13 cellular contexts compared by ENCODE assay signal in genomic region chr2:210461401-210461800, GRCh38. TPM values are rescaled to one million over a fixed set of nuclear protein-coding genes. Genes with fewer than 3 reads are reported as not detected.
A peak's percentile ranks its signal among the peaks of the same experiment; 100 is the strongest.
DNase-seq lines count a peak whose midpoint lies in the region; ATAC-seq and TF ChIP-seq lines count a peak whose summit lies in the region.
"Had no signal": no experiment of that assay in that cellular context is flagged by ENCODE, and none has a peak within 500 bp of the region (broad histone marks: within the 10 kb centered on the region; RNA-seq: fewer than 3 reads in every experiment).

No MANE protein-coding gene starts in this region.

- H3K36me3 ChIP-seq in tibial nerve (peaks cover 0 to 61% (median 0%) of the 10 kb centered on the region in 3 donors), PC-9 (ENCODE audit: low read depth) (no peaks in the 10 kb centered on the region)

- TF ChIP-seq CTCF in tibial nerve (IDR thresholded peaks at IDR 0.05), result no peak
- no peak for TF ChIP-seq CTCF in PC-9 (conservative IDR thresholded peaks at IDR 0.05)

- TF ChIP-seq POLR2A in tibial nerve (IDR thresholded peaks at IDR 0.05), result no peak

- H3K27ac ChIP-seq in tibial nerve (no peak overlapping the region), PC-9 (no peak overlapping the region)
- H3K27ac ChIP-seq: upper lobe of right lung had no signal

- DNase-seq in NCI-H69 (lab: John Stamatoyannopoulos, UW) (peak; percentile 73), KG1 (lab: John Stamatoyannopoulos, UW) (no peak), tibial nerve (ENCODE audit: low spot score in 2 of 2) (no peak), PC-9 (no peak)
- DNase-seq in activated CD4-positive, alpha-beta T cell treated with anti-CD3 and anti-CD28 coated beads for 4 hours, result no peak
- DNase-seq: activated CD4-positive, alpha-beta T cell treated with anti-CD3 and anti-CD28 coated beads for 1 hour; CD4-positive, alpha-beta T cell; stimulated activated CD4-positive, alpha-beta T cell treated with anti-CD3 and anti-CD28 coated beads, Interleukin-4, amount 100 ng/mL, for 4 hours; upper lobe of right lung had no signal

- intact Hi-C loops in PC-9 (cut with micrococcal nuclease; ENCODE audit: unreplicated experiment), result no loop called here

- TF ChIP-seq EP300 in tibial nerve (IDR thresholded peaks at IDR 0.05), result no peak

- H3K4me1 ChIP-seq in tibial nerve, result peaks cover 0 to 10% (median 0%) of the 10 kb centered on the region in 4 donors
- no peaks in the 10 kb centered on the region for H3K4me1 ChIP-seq in PC-9 (replicated peaks; ENCODE audit: insufficient read depth)
- H3K4me1 ChIP-seq: upper lobe of right lung had no signal

- H3K79me2 ChIP-seq in PC-9 (ENCODE audit: low read depth), result no peaks in the 10 kb centered on the region

- H3K9me2 ChIP-seq in PC-9 (ENCODE audit: insufficient read depth), result no peaks in the 10 kb centered on the region

- CTCF ChIA-PET in PC-9 (lab: Charles Lee), result no interaction called here

- BruUV-seq in PC-9 (replicated peaks; lab: Mats Ljungman, UMichigan), result no TSS peak

- H3K4me2 ChIP-seq in PC-9, result no peak overlapping the region

- H3K4me3 ChIP-seq in GM08714 (ENCODE audit: low read length), result peak overlapping the region; percentile 53; the same call in 1 of the 2 replicates
- H3K4me3 ChIP-seq in tibial nerve, result no peak overlapping the region
- no peak overlapping the region for H3K4me3 ChIP-seq in PC-9
- H3K4me3 ChIP-seq: upper lobe of right lung had no signal

- H3K27me3 ChIP-seq in tibial nerve (no peaks in the 10 kb centered on the region), PC-9 (ENCODE audit: insufficient read depth, low read depth) (no peaks in the 10 kb centered on the region)
- H3K27me3 ChIP-seq: upper lobe of right lung had no signal

- H3K9me3 ChIP-seq in tibial nerve (no peaks in the 10 kb centered on the region), PC-9 (ENCODE audit: insufficient read depth, low read depth) (no peaks in the 10 kb centered on the region)
- H3K9me3 ChIP-seq: upper lobe of right lung had no signal

- H2AFZ ChIP-seq in PC-9, result no peak overlapping the region

- WGBS in tibial nerve, 2 donors, result 39 to 56% methylated on average over 2 of the region's 2 CpGs

- POLR2A ChIA-PET in PC-9 (lab: Charles Lee; ENCODE audit: unreplicated experiment), result no interaction called here

- no peaks in the 10 kb centered on the region for H4K20me1 ChIP-seq in PC-9 (ENCODE audit: insufficient read depth)

- ATAC-seq in GM19438 (IDR thresholded peaks at IDR 0.05; ENCODE audit: low read depth, unreplicated experiment), result peak; percentile 56
- ATAC-seq in HG03066 (IDR thresholded peaks at IDR 0.05; ENCODE audit: low read depth, unreplicated experiment), result peak; percentile 51
- ATAC-seq: Panc1, upper lobe of right lung had no signal

- H3F3A ChIP-seq in PC-9 (ENCODE audit: insufficient read depth, low read depth), result no peaks in the 10 kb centered on the region

RNA-seq across cellular contexts. Expression of gene LANCL1, which starts 15.2 kb away (rescaled TPM):
- total RNA-seq in tibial nerve (10 to 100 TPM; 28.2 to 44.4 (median 40.1) TPM), PC-9 (2021) (33.4 and 33.7 TPM in 2 replicates)
